8 cellular contexts compared by ENCODE assay signal in genomic region chr1:206738370-206739366, GRCh38. TPM values are rescaled to one million over a fixed set of nuclear protein-coding genes. Genes with fewer than 3 reads are reported as not detected.
A peak's percentile ranks its signal among the peaks of the same experiment; 100 is the strongest.
DNase-seq lines count a peak whose midpoint lies in the region; ATAC-seq lines count a peak whose summit lies in the region.

No MANE protein-coding gene starts in this region.

- no peak for DNase-seq in activated T-cell treated with anti-CD3 and anti-CD28 coated beads, Interleukin-2, amount 50 U/mL, for 24 hours
- no peak for DNase-seq in activated T-cell treated with anti-CD3 and anti-CD28 coated beads, Interleukin-2, amount 50 U/mL, for 48 hours
- DNase-seq in T-cell (no peak), iris pigment epithelial cell (ENCODE audit: low read depth) (peak; percentile 22), HK-2 (ENCODE audit: unreplicated experiment) (no peak)

- no peaks in the 10 kb centered on the region for H3K27me3 Mint-ChIP-seq in activated T-cell treated with anti-CD3 and anti-CD28 coated beads, Interleukin-2, amount 50 U/mL, for 24 hours
- no peaks in the 10 kb centered on the region for H3K27me3 Mint-ChIP-seq in T-cell

- ATAC-seq in HG03066 (IDR thresholded peaks at IDR 0.05; ENCODE audit: low read depth, unreplicated experiment) (peak; percentile 5), T-cell (replicated peaks in 1 of 4) (no peak), GM21737 (IDR thresholded peaks at IDR 0.05; ENCODE audit: unreplicated experiment) (no peak), HG03108 (IDR thresholded peaks at IDR 0.05; ENCODE audit: unreplicated experiment) (no peak)

- peak overlapping the region; percentile 91 for H3K27ac Mint-ChIP-seq in activated T-cell treated with anti-CD3 and anti-CD28 coated beads, Interleukin-2, amount 50 U/mL, for 24 hours
- H3K27ac Mint-ChIP-seq in T-cell = peak overlapping the region; percentile 91

- peak overlapping the region; percentile 52 for H3K4me3 Mint-ChIP-seq in activated T-cell treated with anti-CD3 and anti-CD28 coated beads, Interleukin-2, amount 50 U/mL, for 24 hours
- H3K4me3 Mint-ChIP-seq in T-cell = peak overlapping the region in 1 of 3 donors; percentile 63

- CTCF ChIA-PET in T-cell (lab: Charles Lee) = interaction anchor here (0.8 to 5.9 kb wide), 8 partner anchors 10 to 243 kb away, joined by 3 to 140 read pairs (median 4); no protein-coding TSS in a partner anchor

- H3K36me3 Mint-ChIP-seq in activated T-cell treated with anti-CD3 and anti-CD28 coated beads, Interleukin-2, amount 50 U/mL, for 24 hours (ENCODE audit: low read depth) = peaks cover 39% of the 10 kb centered on the region
- H3K36me3 Mint-ChIP-seq in T-cell = peaks cover under 1% of the 10 kb centered on the region

- H3K9me3 Mint-ChIP-seq in activated T-cell treated with anti-CD3 and anti-CD28 coated beads, Interleukin-2, amount 50 U/mL, for 24 hours = no peaks in the 10 kb centered on the region
- no peaks in the 10 kb centered on the region for H3K9me3 Mint-ChIP-seq in T-cell

- POLR2A ChIA-PET in T-cell (lab: Charles Lee) = interaction anchor here (0.6 to 1.0 kb wide), 3 partner anchors 22 to 69 kb away, joined by 3 to 4 read pairs (median 4); no protein-coding TSS in a partner anchor

- H3K4me1 Mint-ChIP-seq in activated T-cell treated with anti-CD3 and anti-CD28 coated beads, Interleukin-2, amount 50 U/mL, for 24 hours (ENCODE audit: low read depth) = peaks cover 98% of the 10 kb centered on the region
- H3K4me1 Mint-ChIP-seq in T-cell = peaks cover 57 to 82% (median 78%) of the 10 kb centered on the region in 3 donors

RNA-seq across cellular contexts. Expression of gene IL19, which starts 31.9 kb away (rescaled TPM):
- not detected for total RNA-seq in T-cell

RNA-seq across cellular contexts. Expression of gene IL10, which starts 33.6 kb away (rescaled TPM):
- 1 to 10 TPM in 1 of 5 donors, under 1 TPM in 2, not detected in 2; 0.19 to 1.1 (median 0.26) TPM for total RNA-seq in T-cell

RNA-seq across cellular contexts. Expression of gene MAPKAPK2, which starts 54.0 kb away (rescaled TPM):
- total RNA-seq in T-cell = 100 to 1,000 TPM in 1 of 5 donors, 10 to 100 TPM in 4; 64.3 to 117 (median 78.4) TPM
